In genomic region chr11:59557940-59558643, GRCh38 we compare ENCODE assay signal across 10 cellular contexts. TPM values are rescaled to one million over a fixed set of nuclear protein-coding genes. Genes with fewer than 3 reads are reported as not detected.
A peak's percentile ranks its signal among the peaks of the same experiment; 100 is the strongest.
DNase-seq lines count a peak whose midpoint lies in the region; ATAC-seq and TF ChIP-seq lines count a peak whose summit lies in the region.
"Had no signal": no experiment of that assay in that cellular context is flagged by ENCODE, and none has a peak within 500 bp of the region (broad histone marks: within the 10 kb centered on the region; RNA-seq: fewer than 3 reads in every experiment).

No MANE protein-coding gene starts in this region.

- CTCF ChIA-PET in activated CD4-positive, alpha-beta T cell treated with anti-CD3 and anti-CD28 coated beads, Interleukin-2, amount 10 ng/mL, durations not matched to agents 7 days and 5 days (lab: Charles Lee) = interaction anchor here (1.0 to 3.0 kb wide), 4 partner anchors 8 to 111 kb away, joined by 4 to 15 read pairs (median 7); partner anchors contain the start of gene PATL1
- CTCF ChIA-PET in Panc1 (lab: Charles Lee) = no interaction called here

- H3K36me3 Mint-ChIP-seq in activated CD4-positive, alpha-beta T cell treated with anti-CD3 and anti-CD28 coated beads, Interleukin-2, amount 10 ng/mL, durations not matched to agents 7 days and 5 days (ENCODE audit: low read depth) = no peaks in the 10 kb centered on the region
- peaks cover 3 to 9% of the 10 kb centered on the region in 2 donors for H3K36me3 Mint-ChIP-seq in stimulated activated naive B cell treated with anti-CD40 and anti-IgM and Interleukin-4, amounts not matched to agents 10 μg/mL and 1 μg/mL and 100 μg/mL, for 72 hours

- no peaks in the 10 kb centered on the region for H3K27me3 ChIP-seq in Panc1 (ENCODE audit: control insufficient read depth, insufficient read depth, low read length)
- no peaks in the 10 kb centered on the region for H3K27me3 ChIP-seq in esophagus muscularis mucosa
- H3K27me3 ChIP-seq in right cardiac atrium (ENCODE audit: control insufficient read depth, insufficient read depth) = no peaks in the 10 kb centered on the region

- H3K27ac ChIP-seq in Panc1 (ENCODE audit: low read length) (peak overlapping the region; percentile 84), esophagus muscularis mucosa (replicated peaks in 1 of 4) (peak overlapping the region in 1 of 4 donors; percentile 42), right cardiac atrium (ENCODE audit: low read length) (no peak overlapping the region)

- 69% methylated on average over 12 of the region's 12 CpGs for WGBS in esophagus muscularis mucosa
- 66% methylated on average over 12 of the region's 12 CpGs for WGBS in right cardiac atrium

- no peak overlapping the region for H3K27ac Mint-ChIP-seq in activated CD4-positive, alpha-beta T cell treated with anti-CD3 and anti-CD28 coated beads, Interleukin-2, amount 10 ng/mL, durations not matched to agents 7 days and 5 days
- no peak overlapping the region for H3K27ac Mint-ChIP-seq in stimulated activated naive B cell treated with anti-CD40 and anti-IgM and Interleukin-4, amounts not matched to agents 10 μg/mL and 1 μg/mL and 100 μg/mL, for 72 hours

- peak overlapping the region; percentile 67 for H3K4me3 Mint-ChIP-seq in activated CD4-positive, alpha-beta T cell treated with anti-CD3 and anti-CD28 coated beads, Interleukin-2, amount 10 ng/mL, durations not matched to agents 7 days and 5 days
- H3K4me3 Mint-ChIP-seq in stimulated activated naive B cell treated with anti-CD40 and anti-IgM and Interleukin-4, amounts not matched to agents 10 μg/mL and 1 μg/mL and 100 μg/mL, for 72 hours = peak overlapping the region; percentile 30 to 80

- H3K9me3 ChIP-seq in Panc1 (ENCODE audit: control insufficient read depth, insufficient read depth, low read depth, low read length) = no peaks in the 10 kb centered on the region
- no peaks in the 10 kb centered on the region for H3K9me3 ChIP-seq in esophagus muscularis mucosa
- no peaks in the 10 kb centered on the region for H3K9me3 ChIP-seq in right cardiac atrium (ENCODE audit: control insufficient read depth, low read length)

- POLR2A ChIA-PET in activated CD4-positive, alpha-beta T cell treated with anti-CD3 and anti-CD28 coated beads, Interleukin-2, amount 10 ng/mL, durations not matched to agents 7 days and 5 days (lab: Charles Lee) = no interaction called here
- POLR2A ChIA-PET in Panc1 (lab: Charles Lee) = no interaction called here

- H3K36me3 ChIP-seq in Panc1 (ENCODE audit: control insufficient read depth, insufficient read depth, low read length) = no peaks in the 10 kb centered on the region
- H3K36me3 ChIP-seq in esophagus muscularis mucosa = no peaks in the 10 kb centered on the region

- no peak for DNase-seq in activated CD4-positive, alpha-beta T cell treated with anti-CD3 and anti-CD28 coated beads, Interleukin-2, amount 10 ng/mL, durations not matched to agents 7 days and 5 days
- no peak for DNase-seq in activated CD4-positive, alpha-beta T cell treated with anti-CD3 and anti-CD28 coated beads, Interleukin-2, amount 50 U/mL, for 1 hour
- DNase-seq in Panc1 (ENCODE audit: low read depth, low spot score) (no peak), esophagus muscularis mucosa (ENCODE audit: extremely low spot score) (no peak), NCI-H226 (no peak), right cardiac atrium (no peak)
- no peak for DNase-seq in stimulated activated naive B cell treated with anti-CD40 and anti-IgM and Interleukin-4, amounts not matched to agents 10 μg/mL and 1 μg/mL and 100 μg/mL, for 72 hours

- peaks cover 3% of the 10 kb centered on the region; the same call in 1 of the 2 replicates for H3K4me1 ChIP-seq in Panc1 (ENCODE audit: control insufficient read depth, insufficient read depth, low read length)
- H3K4me1 ChIP-seq in esophagus muscularis mucosa = peaks cover 13 to 44% (median 33%) of the 10 kb centered on the region in 4 donors
- peaks cover 2% of the 10 kb centered on the region for H3K4me1 ChIP-seq in right cardiac atrium (ENCODE audit: control insufficient read depth, insufficient read depth, low read length)

- no peak for TF ChIP-seq POLR2A in esophagus muscularis mucosa (IDR thresholded peaks at IDR 0.05; ENCODE audit: low read depth)

- intact Hi-C loops in Panc1 (cut with micrococcal nuclease; ENCODE audit: unreplicated experiment) = loop anchor here (10.0 kb wide), 1 partner anchor 217 kb away; no protein-coding TSS in a partner anchor
- intact Hi-C loops in esophagus muscularis mucosa (cut with DNase I) = no loop called here
- intact Hi-C loops in right cardiac atrium (cut with DNase I) = loop anchor here in 2 of 4 donors (10.0 kb wide), 2 partner anchors 57 to 107 kb away; partner anchors contain the start of genes OSBP (in 1 of the 2) and PATL1 (in 1 of the 2)

- TF ChIP-seq CTCF in Panc1 (IDR thresholded peaks at IDR 0.05) (no peak), esophagus muscularis mucosa (IDR thresholded peaks at IDR 0.05) (no peak)

- in situ Hi-C loops in Panc1 (cut with HindIII; ENCODE audit: low pct_unique_long_range_greater_than_20kb, low sequenced_read_pairs) = no loop called here

- peaks cover 22% of the 10 kb centered on the region for H3K27me3 Mint-ChIP-seq in activated CD4-positive, alpha-beta T cell treated with anti-CD3 and anti-CD28 coated beads, Interleukin-2, amount 10 ng/mL, durations not matched to agents 7 days and 5 days
- H3K27me3 Mint-ChIP-seq in stimulated activated naive B cell treated with anti-CD40 and anti-IgM and Interleukin-4, amounts not matched to agents 10 μg/mL and 1 μg/mL and 100 μg/mL, for 72 hours = peaks cover 7 to 16% of the 10 kb centered on the region in 2 donors

- no peak for TF ChIP-seq EP300 in esophagus muscularis mucosa (IDR thresholded peaks at IDR 0.05)

- no TSS peak for BruUV-seq in Panc1 (replicated peaks; lab: Mats Ljungman, UMichigan)

- H3K4me3 ChIP-seq in Panc1 (ENCODE audit: low read depth in 2 of 2, low read length in 2 of 2) (peak overlapping the region; percentile 46 to 96), esophagus muscularis mucosa (peak overlapping the region in 3 of 4 donors; percentile 11 to 51 (median 12)), right cardiac atrium (ENCODE audit: low read length) (no peak overlapping the region)

- H3K9me3 Mint-ChIP-seq in activated CD4-positive, alpha-beta T cell treated with anti-CD3 and anti-CD28 coated beads, Interleukin-2, amount 10 ng/mL, durations not matched to agents 7 days and 5 days = no peaks in the 10 kb centered on the region
- peaks cover 0 to 4% of the 10 kb centered on the region in 2 donors for H3K9me3 Mint-ChIP-seq in stimulated activated naive B cell treated with anti-CD40 and anti-IgM and Interleukin-4, amounts not matched to agents 10 μg/mL and 1 μg/mL and 100 μg/mL, for 72 hours

- ATAC-seq in Panc1 (no peak), right cardiac atrium (no peak)
- ATAC-seq in stimulated activated naive B cell treated with anti-CD40 and anti-IgM and Interleukin-4, amounts not matched to agents 10 μg/mL and 1 μg/mL and 100 μg/mL, for 72 hours (replicated peaks) = no peak
- no peak for ATAC-seq in activated CD4-positive, CD25-positive, alpha-beta regulatory T cell treated with anti-CD3 and anti-CD28 coated beads, Interleukin-2, amount 50 U/mL, for 24 hours

- peaks cover 59% of the 10 kb centered on the region for H3K4me1 Mint-ChIP-seq in activated CD4-positive, alpha-beta T cell treated with anti-CD3 and anti-CD28 coated beads, Interleukin-2, amount 10 ng/mL, durations not matched to agents 7 days and 5 days
- H3K4me1 Mint-ChIP-seq in stimulated activated naive B cell treated with anti-CD40 and anti-IgM and Interleukin-4, amounts not matched to agents 10 μg/mL and 1 μg/mL and 100 μg/mL, for 72 hours = peaks cover 32 to 53% of the 10 kb centered on the region in 2 donors

RNA-seq across cellular contexts. Expression of gene OR4D9, which starts 46.8 kb away (rescaled TPM):
- not detected for total RNA-seq in activated CD4-positive, alpha-beta T cell treated with anti-CD3 and anti-CD28 coated beads, Interleukin-2, amount 10 ng/mL, durations not matched to agents 7 days and 5 days
- not detected for total RNA-seq in Panc1 (2021; ENCODE audit: unreplicated experiment)
- polyA plus RNA-seq in Panc1 (2012; ENCODE audit: insufficient read length) = not detected
- not detected for total RNA-seq in esophagus muscularis mucosa
- total RNA-seq in right cardiac atrium = not detected
- not detected for polyA plus RNA-seq in right cardiac atrium
- total RNA-seq: bronchial epithelial cell, pulmonary artery endothelial cell had no signal

RNA-seq across cellular contexts. Expression of gene OR4D11, which starts 54.7 kb away (rescaled TPM):
- not detected for total RNA-seq in activated CD4-positive, alpha-beta T cell treated with anti-CD3 and anti-CD28 coated beads, Interleukin-2, amount 10 ng/mL, durations not matched to agents 7 days and 5 days
- not detected for total RNA-seq in Panc1 (2021; ENCODE audit: unreplicated experiment)
- not detected for polyA plus RNA-seq in Panc1 (2012; ENCODE audit: insufficient read length)
- total RNA-seq in esophagus muscularis mucosa = not detected
- total RNA-seq in right cardiac atrium = not detected
- not detected for polyA plus RNA-seq in right cardiac atrium
- total RNA-seq: bronchial epithelial cell, pulmonary artery endothelial cell had no signal

RNA-seq across cellular contexts. Expression of gene OSBP, which starts 57.5 kb away (rescaled TPM):
- total RNA-seq in activated CD4-positive, alpha-beta T cell treated with anti-CD3 and anti-CD28 coated beads, Interleukin-2, amount 10 ng/mL, durations not matched to agents 7 days and 5 days = 10 to 100 TPM; 36.4 to 43.6 TPM
- 35.3 TPM for total RNA-seq in Panc1 (2021; ENCODE audit: unreplicated experiment)
- polyA plus RNA-seq in Panc1 (2012; ENCODE audit: insufficient read length) = 20.2 TPM
- 10 to 100 TPM; 32.5 to 40.0 (median 33.3) TPM for total RNA-seq in esophagus muscularis mucosa
- 10 to 100 TPM; 33.9 to 40.6 (median 36.3) TPM for total RNA-seq in right cardiac atrium
- polyA plus RNA-seq in right cardiac atrium = 16.2 TPM
